In genomic region chr6:89702349-89702748, GRCh38 we compare ENCODE assay signal across 3 cellular contexts.
TF ChIP-seq lines count a peak whose summit lies in the region.

No MANE protein-coding gene starts in this region.

TF ChIP-seq in A549, 52 proteins besides CTCF, POLR2A, EP300 and RAD21:
- TF ChIP-seq CHD2 (IDR thresholded peaks at IDR 0.05; ENCODE audit: low read length, partially characterized antibody) (no peak), MAFK (IDR thresholded peaks at IDR 0.05; ENCODE audit: partially characterized antibody) (peak; percentile 90)
TF ChIP-seq in A549: peak in this region for 1.

TF ChIP-seq in IMR-90, 13 proteins besides CTCF, POLR2A, EP300 and RAD21:
- TF ChIP-seq MAFK (IDR thresholded peaks at IDR 0.05; ENCODE audit: low read depth, low read length) = peak; percentile 97
- no peak for TF ChIP-seq ELK1 (IDR thresholded peaks at IDR 0.05; ENCODE audit: borderline replicate concordance, low read depth, low read length)
TF ChIP-seq in IMR-90: peak in this region for 1.

TF ChIP-seq in K562, 482 proteins besides CTCF, POLR2A, EP300 and RAD21:
- TF ChIP-seq MAFF (IDR thresholded peaks at IDR 0.05; ENCODE audit: low read length) (peak; percentile 98), ZNF316 (IDR thresholded peaks at IDR 0.05) (peak; percentile 98), MAFG (tag; conservative IDR thresholded peaks at IDR 0.05) (peak; percentile 96), MTA3 (IDR thresholded peaks at IDR 0.05; ENCODE audit: borderline replicate concordance) (no peak), CUX1 (CRISPR knock-in tag; IDR thresholded peaks at IDR 0.05) (no peak), ZFP1 (CRISPR knock-in tag; IDR thresholded peaks at IDR 0.05) (no peak), RCOR1 (IDR thresholded peaks at IDR 0.05; ENCODE audit: borderline replicate concordance in 1 of 2, low read depth in 2 of 2, low read length in 2 of 2) (no peak), SAP30 (IDR thresholded peaks at IDR 0.05; ENCODE audit: borderline replicate concordance, insufficient read depth, low read depth, low read length, poor library complexity, severe bottlenecking) (no peak), NFE2 (IDR thresholded peaks at IDR 0.05; ENCODE audit: low read depth) (peak; percentile 31; the same call in 1 of the 2 replicates), DDX20 (tag; IDR thresholded peaks at IDR 0.05; ENCODE audit: low read depth) (no peak), MAFK (IDR thresholded peaks at IDR 0.05; ENCODE audit: low read length) (peak; percentile 98), C11orf30 (IDR thresholded peaks at IDR 0.05; ENCODE audit: low read depth) (peak; percentile 97)
